21 cellular contexts compared by ENCODE assay signal in genomic region chr10:127587668-127588395, GRCh38. TPM values are rescaled to one million over a fixed set of nuclear protein-coding genes. Genes with fewer than 3 reads are reported as not detected.
"Had no signal": no experiment of that assay in that cellular context is flagged by ENCODE, and none has a peak within 500 bp of the region (broad histone marks: within the 10 kb centered on the region; RNA-seq: fewer than 3 reads in every experiment).

No MANE protein-coding gene starts in this region.

- H3K4me2 ChIP-seq: neural progenitor cell had no signal

- H3K9ac ChIP-seq: neural progenitor cell had no signal

- H3K4me1 ChIP-seq: adrenal gland, neural progenitor cell, psoas muscle, SJCRH30, spleen had no signal

- H3K4me3 ChIP-seq: adrenal gland, lung, mucosa of descending colon, neural progenitor cell, psoas muscle, SJCRH30, spleen had no signal

- ATAC-seq: activated T-cell treated with anti-CD3 and anti-CD28 coated beads, Interleukin-2, amount 50 U/mL, for 72 hours; left colon; mucosa of descending colon; psoas muscle; stimulated activated naive B cell treated with anti-CD40 and anti-IgM and Interleukin-4, amounts not matched to agents 10 μg/mL and 1 μg/mL and 100 μg/mL, for 72 hours had no signal

- H3K27ac ChIP-seq: adrenal gland, neural progenitor cell, psoas muscle, SJCRH30, spleen, WERI-Rb-1 had no signal

- H2AFZ ChIP-seq: neural progenitor cell had no signal

- DNase-seq: activated CD4-positive, alpha-beta T cell treated with anti-CD3 and anti-CD28 coated beads for 1 hour; activated CD8-positive, alpha-beta memory T cell treated with anti-CD3 and anti-CD28 coated beads for 24 hours; activated CD8-positive, alpha-beta memory T cell treated with anti-CD3 and anti-CD28 coated beads, Interleukin-2, amount 50 U/mL, for 48 hours; activated gamma-delta T cell; activated T-cell treated with anti-CD3 and anti-CD28 coated beads, Interleukin-2, amount 50 U/mL, for 72 hours; adrenal gland; left colon; mucosa of descending colon; naive B cell; psoas muscle; SJCRH30; spleen; stimulated activated naive B cell treated with anti-CD40 and anti-IgM and Interleukin-4, amounts not matched to agents 10 μg/mL and 1 μg/mL and 100 μg/mL, for 72 hours; T-helper 2 cell; trophoblast cell; WERI-Rb-1 had no signal

- H3K27me3 ChIP-seq: adrenal gland, SJCRH30 had no signal

- H3K36me3 ChIP-seq: adrenal gland, neural progenitor cell, SJCRH30, spleen, WERI-Rb-1 had no signal

- H3K9me3 ChIP-seq: adrenal gland, mucosa of descending colon, psoas muscle, SJCRH30 had no signal

RNA-seq across cellular contexts. Expression of gene NPS, which starts 38.7 kb away (rescaled TPM):
- total RNA-seq: activated T-cell treated with anti-CD3 and anti-CD28 coated beads, Interleukin-2, amount 50 U/mL, for 72 hours; adrenal gland; frontal cortex; left colon; lung; mucosa of descending colon; osteoblast; psoas muscle; SJCRH30; spleen had no signal
- polyA plus RNA-seq: adrenal gland, esophagus, lung, psoas muscle, spleen had no signal
